ENCODE assay signal across 8 cellular contexts in the genomic region with DNA sequence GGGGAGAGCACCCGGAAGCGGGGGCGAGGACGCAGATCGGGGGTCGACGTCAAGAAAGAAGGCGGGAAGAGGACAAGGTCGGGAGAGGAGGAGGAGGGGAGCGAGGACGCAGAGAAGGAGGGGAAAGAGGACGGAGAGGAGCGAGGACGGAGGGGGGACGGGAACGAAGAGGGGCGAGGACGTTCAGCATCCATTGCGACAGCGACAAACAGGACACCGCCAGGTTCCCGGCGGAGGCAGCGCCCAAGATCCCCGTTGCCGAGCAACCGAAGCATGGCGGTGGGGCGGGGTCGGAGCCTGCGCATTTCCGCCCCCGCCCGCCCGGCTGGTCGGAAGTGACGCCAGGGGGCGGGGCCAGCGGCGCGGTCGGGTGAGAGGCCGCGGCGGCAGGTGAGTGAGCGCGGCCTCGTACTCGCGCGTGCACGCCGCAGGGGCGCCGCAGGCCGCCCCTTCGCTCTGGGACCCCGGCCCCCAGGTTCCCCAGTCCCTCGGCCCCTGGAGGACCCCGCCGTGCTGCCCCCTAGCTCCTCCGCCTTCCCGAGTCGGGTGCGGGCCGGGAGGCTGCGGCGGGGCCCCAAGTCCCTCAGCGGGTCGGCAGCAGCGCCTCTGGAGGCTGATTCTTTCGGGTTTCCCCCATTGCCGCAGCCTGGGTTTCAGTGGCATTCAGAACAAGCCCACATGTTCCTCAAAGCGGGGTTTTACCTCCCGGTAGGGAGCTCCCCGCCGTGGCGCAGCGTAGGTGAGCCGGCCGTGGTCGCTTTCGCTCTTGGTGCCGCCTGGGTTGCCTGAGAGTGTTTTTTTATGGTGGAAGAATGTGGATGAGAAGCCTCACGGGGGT. TPM values are rescaled to one million over a fixed set of nuclear protein-coding genes. Genes with fewer than 3 reads are reported as not detected.
A peak's percentile ranks its signal among the peaks of the same experiment; 100 is the strongest.
DNase-seq lines count a peak whose midpoint lies in the region; ATAC-seq and TF ChIP-seq lines count a peak whose summit lies in the region.

A gene with protein sequence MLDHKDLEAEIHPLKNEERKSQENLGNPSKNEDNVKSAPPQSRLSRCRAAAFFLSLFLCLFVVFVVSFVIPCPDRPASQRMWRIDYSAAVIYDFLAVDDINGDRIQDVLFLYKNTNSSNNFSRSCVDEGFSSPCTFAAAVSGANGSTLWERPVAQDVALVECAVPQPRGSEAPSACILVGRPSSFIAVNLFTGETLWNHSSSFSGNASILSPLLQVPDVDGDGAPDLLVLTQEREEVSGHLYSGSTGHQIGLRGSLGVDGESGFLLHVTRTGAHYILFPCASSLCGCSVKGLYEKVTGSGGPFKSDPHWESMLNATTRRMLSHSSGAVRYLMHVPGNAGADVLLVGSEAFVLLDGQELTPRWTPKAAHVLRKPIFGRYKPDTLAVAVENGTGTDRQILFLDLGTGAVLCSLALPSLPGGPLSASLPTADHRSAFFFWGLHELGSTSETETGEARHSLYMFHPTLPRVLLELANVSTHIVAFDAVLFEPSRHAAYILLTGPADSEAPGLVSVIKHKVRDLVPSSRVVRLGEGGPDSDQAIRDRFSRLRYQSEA (plus strand): TSS at position 354 of the 838 bp plus-strand sequence. CDS start 19,593 bp downstream, outside the sequence.

- CTCF ChIA-PET in CD8-positive, alpha-beta memory T cell (lab: Charles Lee), result interaction anchor here (0.6 to 2.2 kb wide), 10 partner anchors 19 to 167 kb away, joined by 3 to 13 read pairs (median 4); a partner anchor contains a TSS
- CTCF ChIA-PET in activated CD4-positive, alpha-beta memory T cell treated with anti-CD3 and anti-CD28 coated beads for 36 hours (lab: Charles Lee), result interaction anchor here (0.6 to 2.5 kb wide), 11 partner anchors 11 to 169 kb away, joined by 3 to 18 read pairs (median 5); a partner anchor contains a TSS

- no peaks in the 10 kb centered on the region for H3K9me3 Mint-ChIP-seq in CD8-positive, alpha-beta memory T cell
- H3K9me3 Mint-ChIP-seq in activated CD4-positive, alpha-beta memory T cell treated with anti-CD3 and anti-CD28 coated beads for 36 hours, result no peaks in the 10 kb centered on the region

- WGBS in lower leg skin, 2 donors, result 1% methylated on average over 71 to 73 of the region's 85 CpGs

- peak within 1 kb of the TSS; percentile 99 to 100 (median 99) for H3K27ac Mint-ChIP-seq in CD8-positive, alpha-beta memory T cell
- peak within 1 kb of the TSS; percentile 95 for H3K27ac Mint-ChIP-seq in activated CD4-positive, alpha-beta memory T cell treated with anti-CD3 and anti-CD28 coated beads for 36 hours

- H3K27me3 Mint-ChIP-seq in CD8-positive, alpha-beta memory T cell, result no peaks in the 10 kb centered on the region
- H3K27me3 Mint-ChIP-seq in activated CD4-positive, alpha-beta memory T cell treated with anti-CD3 and anti-CD28 coated beads for 36 hours, result no peaks in the 10 kb centered on the region

- H3K4me3 Mint-ChIP-seq in CD8-positive, alpha-beta memory T cell, result peak within 1 kb of the TSS; percentile 93 to 98 (median 96)
- H3K4me3 Mint-ChIP-seq in activated CD4-positive, alpha-beta memory T cell treated with anti-CD3 and anti-CD28 coated beads for 36 hours, result peak within 1 kb of the TSS; percentile 91

- no peaks in the 10 kb centered on the region for H3K36me3 ChIP-seq in CD8-positive, alpha-beta memory T cell (ENCODE audit: insufficient read depth, low read length)
- no peaks in the 10 kb centered on the region for H3K36me3 ChIP-seq in duodenal mucosa (ENCODE audit: control insufficient read depth in 1 of 2, insufficient read depth in 2 of 2, low read length in 2 of 2)

- H3K27me3 ChIP-seq in CD8-positive, alpha-beta memory T cell (ENCODE audit: insufficient read depth, low read length, poor library complexity, severe bottlenecking), result no peaks in the 10 kb centered on the region
- H3K27me3 ChIP-seq in HL-60 (ENCODE audit: insufficient read depth, poor library complexity, severe bottlenecking) (no peaks in the 10 kb centered on the region), duodenal mucosa (ENCODE audit: control insufficient read depth in 1 of 2, insufficient read depth in 2 of 2, low read length in 2 of 2) (no peaks in the 10 kb centered on the region)

- TF ChIP-seq POLR2A in lower leg skin (IDR thresholded peaks at IDR 0.05), result peak in 1 of 2 donors; percentile 84

- POLR2A ChIA-PET in CD8-positive, alpha-beta memory T cell (lab: Charles Lee), result interaction anchor here (0.6 to 2.2 kb wide), 10 partner anchors 18 to 191 kb away, joined by 3 to 13 read pairs (median 4); a partner anchor contains a TSS
- POLR2A ChIA-PET in activated CD4-positive, alpha-beta memory T cell treated with anti-CD3 and anti-CD28 coated beads for 36 hours (lab: Charles Lee), result interaction anchor here (0.7 to 1.8 kb wide), 8 partner anchors 15 to 189 kb away, joined by 3 to 12 read pairs (median 5); no protein-coding TSS in a partner anchor

- no peaks in the 10 kb centered on the region for H3K9me3 ChIP-seq in CD8-positive, alpha-beta memory T cell (ENCODE audit: low read length)
- H3K9me3 ChIP-seq in duodenal mucosa (ENCODE audit: control insufficient read depth in 1 of 2, low read length in 2 of 2), result no peaks in the 10 kb centered on the region

- H3K9ac ChIP-seq in duodenal mucosa (ENCODE audit: low read depth in 1 of 2, low read length in 2 of 2), result peak within 1 kb of the TSS; percentile 94 to 95

- peaks cover 0 to 8% (median 0%) of the 10 kb centered on the region in 3 donors for H3K36me3 Mint-ChIP-seq in CD8-positive, alpha-beta memory T cell
- H3K36me3 Mint-ChIP-seq in activated CD4-positive, alpha-beta memory T cell treated with anti-CD3 and anti-CD28 coated beads for 36 hours, result peaks cover 2% of the 10 kb centered on the region

- ATAC-seq in GM19455 (IDR thresholded peaks at IDR 0.05; ENCODE audit: unreplicated experiment), result peak; percentile 76

- TF ChIP-seq CTCF in HL-60 (IDR thresholded peaks at IDR 0.05; ENCODE audit: insufficient read depth, low read length), result peak; percentile 24
- TF ChIP-seq CTCF in lower leg skin (IDR thresholded peaks at IDR 0.05), result peak in 1 of 3 donors; percentile 30

- DNase-seq in CD8-positive, alpha-beta memory T cell, result peak; percentile 92 to 97 (median 95)
- DNase-seq in HL-60 (ENCODE audit: low read depth in 1 of 2, low spot score in 1 of 2), result peak; percentile 87 to 94
- peak; percentile 78 for DNase-seq in NCI-H82 treated with DMSO at 0.1 percent for 48 hours (lab: John Stamatoyannopoulos, UW; ENCODE audit: unreplicated experiment)
- peak; percentile 96 for DNase-seq in activated CD4-positive, alpha-beta memory T cell treated with anti-CD3 and anti-CD28 coated beads for 36 hours
- peak; percentile 92 to 98 for DNase-seq in lower leg skin (ENCODE audit: low spot score in 2 of 2)
- peak; percentile 94 to 96 for DNase-seq in stimulated activated CD4-positive, alpha-beta T cell treated with anti-CD3 and anti-CD28 coated beads, Interleukin-4, amount 100 ng/mL, for 48 hours (ENCODE audit: low read depth in 2 of 2)

- intact Hi-C loops in activated CD4-positive, alpha-beta memory T cell treated with anti-CD3 and anti-CD28 coated beads for 36 hours (cut with micrococcal nuclease), result loop anchor here (1.0 to 2.0 kb wide), 3 partner anchors 18 to 136 kb away; a partner anchor contains a TSS
- intact Hi-C loops in lower leg skin (cut with DNase I; ENCODE audit: low total_unique reads), result no loop called here

- H3K27ac ChIP-seq in CD8-positive, alpha-beta memory T cell (ENCODE audit: low read depth, low read length), result peak within 1 kb of the TSS; percentile 94
- peak within 1 kb of the TSS; percentile 93 for H3K27ac ChIP-seq in HL-60 (replicated peaks)
- H3K27ac ChIP-seq in duodenal mucosa (ENCODE audit: low read depth, low read length), result peak within 1 kb of the TSS; percentile 98

- peaks cover 5% of the 10 kb centered on the region for H3K4me1 ChIP-seq in CD8-positive, alpha-beta memory T cell (ENCODE audit: insufficient read depth, low read length)
- H3K4me1 ChIP-seq in duodenal mucosa (ENCODE audit: control insufficient read depth in 1 of 2, insufficient read depth in 2 of 2, low read length in 2 of 2), result peaks cover 4% of the 10 kb centered on the region in 2 donors

- H3K4me1 Mint-ChIP-seq in CD8-positive, alpha-beta memory T cell, result peaks cover 14 to 24% (median 18%) of the 10 kb centered on the region in 3 donors
- peaks cover 18% of the 10 kb centered on the region for H3K4me1 Mint-ChIP-seq in activated CD4-positive, alpha-beta memory T cell treated with anti-CD3 and anti-CD28 coated beads for 36 hours (ENCODE audit: low read depth)

- H3K4me3 ChIP-seq in CD8-positive, alpha-beta memory T cell (ENCODE audit: low read length), result peak within 1 kb of the TSS; percentile 74
- peak within 1 kb of the TSS; percentile 89 for H3K4me3 ChIP-seq in HL-60 (replicated peaks; ENCODE audit: insufficient read depth, low read length)
- H3K4me3 ChIP-seq in duodenal mucosa (ENCODE audit: low read depth in 1 of 2, low read length in 2 of 2), result peak within 1 kb of the TSS; percentile 77 to 95
- H3K4me3 ChIP-seq in lower leg skin (ENCODE audit: low read depth, poor library complexity, severe bottlenecking), result peak within 1 kb of the TSS; percentile 64

RNA-seq across cellular contexts. Expression of the gene that starts here (rescaled TPM):
- 10 to 100 TPM; 23.1 to 26.1 TPM for total RNA-seq in CD8-positive, alpha-beta memory T cell
- 27.9 TPM for polyA plus RNA-seq in CD8-positive, alpha-beta memory T cell
- 10 to 100 TPM; 15.7 to 18.4 TPM for total RNA-seq in activated CD4-positive, alpha-beta memory T cell treated with anti-CD3 and anti-CD28 coated beads for 36 hours
- total RNA-seq in lower leg skin, result 100 to 1,000 TPM in 3 of 4 donors, 10 to 100 TPM in 1; 61.4 to 123 (median 110) TPM

Comparison
In these comparisons a context has a peak if more than half of its experiments do, and no peak if none do; other contexts are left out.
1. Peak in every context shown above with its lines: DNase-seq, ATAC-seq, H3K4me3 ChIP-seq and H3K27ac ChIP-seq.